Comparison of ENCODE assay signal across 18 cellular contexts in the genomic region with DNA sequence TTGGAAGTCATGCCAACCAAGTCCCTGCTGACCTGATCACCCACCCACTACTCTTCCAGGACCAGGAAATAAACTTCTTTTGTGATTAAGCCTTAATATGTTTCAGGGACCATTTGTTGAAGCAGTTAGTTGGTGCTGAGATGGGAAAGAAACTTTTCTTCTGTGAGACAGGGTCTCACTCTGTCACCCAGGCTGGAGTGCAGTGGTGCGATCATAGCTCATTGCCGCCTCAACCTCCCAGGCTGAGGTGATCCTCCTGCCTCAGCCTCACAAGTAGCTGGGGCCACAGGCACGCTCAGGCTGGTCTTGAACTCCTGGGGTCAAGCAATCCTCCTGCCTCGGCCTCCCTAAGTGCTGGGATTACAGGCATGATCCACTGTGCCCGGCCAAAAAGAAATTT. TPM values are rescaled to one million over a fixed set of nuclear protein-coding genes. Genes with fewer than 3 reads are reported as not detected.
DNase-seq lines count a peak whose midpoint lies in the region; ATAC-seq and TF ChIP-seq lines count a peak whose summit lies in the region.
"Had no signal": no experiment of that assay in that cellular context is flagged by ENCODE, and none has a peak within 500 bp of the region (broad histone marks: within the 10 kb centered on the region; RNA-seq: fewer than 3 reads in every experiment).

No MANE protein-coding gene starts in this region.

- no peak for TF ChIP-seq CTCF in RWPE1 (conservative IDR thresholded peaks at IDR 0.05; ENCODE audit: low read depth)
- TF ChIP-seq CTCF in thyroid gland (IDR thresholded peaks at IDR 0.05): no peak

- no peak overlapping the region for H3K14ac ChIP-seq in mesenchymal stem cell (ENCODE audit: low read length in 2 of 2)

- H3K4me1 Mint-ChIP-seq in activated naive CD8-positive, alpha-beta T cell treated with anti-CD3 and anti-CD28 coated beads, Interleukin-2, amount 50 U/mL, for 24 hours: no peaks in the 10 kb centered on the region

- H3K27me3 ChIP-seq in BLaER1 (no peaks in the 10 kb centered on the region), mesenchymal stem cell (ENCODE audit: control insufficient read depth in 1 of 2, insufficient read depth in 1 of 2, low read length in 2 of 2) (no peaks in the 10 kb centered on the region), thyroid gland (no peaks in the 10 kb centered on the region)

- H3K4me3 ChIP-seq in BLaER1 (no peak overlapping the region), mesenchymal stem cell (ENCODE audit: insufficient read depth in 1 of 2, low read depth in 1 of 2, low read length in 2 of 2) (no peak overlapping the region), thyroid gland (replicated peaks in 1 of 3) (no peak overlapping the region)
- H3K4me3 ChIP-seq: GM12878 had no signal

- CTCF ChIA-PET in RWPE1 (lab: Yijun Ruan, JAX): no interaction called here

- DNase-seq in RWPE1 (ENCODE audit: low spot score) (no peak), mesenchymal stem cell (no peak), thyroid gland (no peak)
- no peak for DNase-seq in activated naive CD8-positive, alpha-beta T cell treated with anti-CD3 and anti-CD28 coated beads, Interleukin-2, amount 50 U/mL, for 24 hours
- DNase-seq: 8988T; ACHN; CD4-positive, alpha-beta memory T cell; DMS79; HCEC 1CT; HFFc6; KBM-7 had no signal

- H3K4me2 ChIP-seq in BLaER1: peak overlapping the region; percentile 40
- H3K4me2 ChIP-seq in mesenchymal stem cell (ENCODE audit: low read length, poor library complexity, severe bottlenecking): no peak overlapping the region

- no peaks in the 10 kb centered on the region for H3K27me3 Mint-ChIP-seq in activated naive CD8-positive, alpha-beta T cell treated with anti-CD3 and anti-CD28 coated beads, Interleukin-2, amount 50 U/mL, for 24 hours
- H3K27me3 Mint-ChIP-seq: CD4-positive, alpha-beta memory T cell had no signal

- H3K79me1 ChIP-seq in mesenchymal stem cell (replicated peaks; ENCODE audit: low read length, poor library complexity, severe bottlenecking): no peaks in the 10 kb centered on the region

- H3K27ac Mint-ChIP-seq in activated naive CD8-positive, alpha-beta T cell treated with anti-CD3 and anti-CD28 coated beads, Interleukin-2, amount 50 U/mL, for 24 hours: no peak overlapping the region
- H3K27ac Mint-ChIP-seq: HFFc6 had no signal

- H4K20me1 ChIP-seq in BLaER1: no peaks in the 10 kb centered on the region

- intact Hi-C loops in thyroid gland (cut with DNase I): no loop called here

- TF ChIP-seq POLR2A in thyroid gland (IDR thresholded peaks at IDR 0.05): no peak
- no peak for TF ChIP-seq POLR2A in GM18505 (IDR thresholded peaks at IDR 0.05; ENCODE audit: borderline replicate concordance, extremely low read depth, insufficient read depth, insufficient read length)

- H3K9me3 ChIP-seq in BLaER1 (no peaks in the 10 kb centered on the region), mesenchymal stem cell (ENCODE audit: control insufficient read depth, low read length) (no peaks in the 10 kb centered on the region), thyroid gland (no peaks in the 10 kb centered on the region)

- H2BK12ac ChIP-seq in mesenchymal stem cell (ENCODE audit: low read length in 2 of 2): peak overlapping the region; percentile 55 to 93

- H3K27ac ChIP-seq in BLaER1 (peak overlapping the region; percentile 13; the same call in 1 of the 2 replicates), RWPE1 (peak overlapping the region; percentile 88; the same call in 1 of the 2 replicates), mesenchymal stem cell (ENCODE audit: low read length, poor library complexity, severe bottlenecking) (no peak overlapping the region), thyroid gland (peak overlapping the region in 2 of 3 donors; percentile 87 to 91)
- H3K27ac ChIP-seq: HL-60 had no signal

- no peak overlapping the region for H3K23ac ChIP-seq in mesenchymal stem cell (ENCODE audit: low read length in 2 of 2)

- no peak overlapping the region for H4K8ac ChIP-seq in mesenchymal stem cell (ENCODE audit: low read length)

- H3K18ac ChIP-seq in mesenchymal stem cell (ENCODE audit: low read depth in 1 of 2, low read length in 2 of 2): peak overlapping the region in 1 of 2 experiments; percentile 71

- no peak overlapping the region for H4K91ac ChIP-seq in mesenchymal stem cell (ENCODE audit: low read length)

- POLR2A ChIA-PET in RWPE1 (lab: Yijun Ruan, JAX; ENCODE audit: low non-redundant PET): no interaction called here

- H3K9me3 Mint-ChIP-seq in activated naive CD8-positive, alpha-beta T cell treated with anti-CD3 and anti-CD28 coated beads, Interleukin-2, amount 50 U/mL, for 24 hours: no peaks in the 10 kb centered on the region
- H3K9me3 Mint-ChIP-seq: HFFc6 had no signal

- H2BK120ac ChIP-seq in mesenchymal stem cell (ENCODE audit: low read depth, low read length): no peak overlapping the region

- no peak overlapping the region for H2AK5ac ChIP-seq in mesenchymal stem cell (ENCODE audit: low read length, severe bottlenecking)

- no peak overlapping the region for H3K4ac ChIP-seq in mesenchymal stem cell (ENCODE audit: low read depth in 1 of 2, low read length in 2 of 2)

- H3K9ac ChIP-seq in BLaER1: no peak overlapping the region
- peak overlapping the region; percentile 32 for H3K9ac ChIP-seq in mesenchymal stem cell (ENCODE audit: low read length)

- H2BK5ac ChIP-seq in mesenchymal stem cell (ENCODE audit: low read depth, low read length, poor library complexity, severe bottlenecking): no peak overlapping the region

- H2AFZ ChIP-seq in mesenchymal stem cell (ENCODE audit: low read depth, low read length): no peak overlapping the region

- H3K4me1 ChIP-seq in BLaER1 (peaks cover 26% of the 10 kb centered on the region), mesenchymal stem cell (ENCODE audit: control insufficient read depth, insufficient read depth, low read depth, low read length) (peaks cover 9% of the 10 kb centered on the region), thyroid gland (peaks cover 24 to 43% of the 10 kb centered on the region in 2 donors)

- no peaks in the 10 kb centered on the region for H3K36me3 Mint-ChIP-seq in activated naive CD8-positive, alpha-beta T cell treated with anti-CD3 and anti-CD28 coated beads, Interleukin-2, amount 50 U/mL, for 24 hours (ENCODE audit: low read depth)
- H3K36me3 Mint-ChIP-seq: CD4-positive, alpha-beta memory T cell had no signal

- ATAC-seq in activated naive CD8-positive, alpha-beta T cell treated with anti-CD3 and anti-CD28 coated beads, Interleukin-2, amount 50 U/mL, for 24 hours: no peak
- ATAC-seq in GM18505 (IDR thresholded peaks at IDR 0.05; ENCODE audit: unreplicated experiment) (no peak), GM21390 (IDR thresholded peaks at IDR 0.05; ENCODE audit: unreplicated experiment) (no peak)
- ATAC-seq: GM12878 had no signal

- H2BK15ac ChIP-seq in mesenchymal stem cell (ENCODE audit: low read depth, poor library complexity, severe bottlenecking): no peak overlapping the region

- H3K36me3 ChIP-seq in BLaER1 (no peaks in the 10 kb centered on the region), mesenchymal stem cell (ENCODE audit: control insufficient read depth in 1 of 2, insufficient read depth in 2 of 2, low read depth in 1 of 2, low read length in 2 of 2) (no peaks in the 10 kb centered on the region), thyroid gland (no peaks in the 10 kb centered on the region)

- H3K4me3 Mint-ChIP-seq in activated naive CD8-positive, alpha-beta T cell treated with anti-CD3 and anti-CD28 coated beads, Interleukin-2, amount 50 U/mL, for 24 hours: no peak overlapping the region
- H3K4me3 Mint-ChIP-seq: CD4-positive, alpha-beta memory T cell; HFFc6 had no signal

- WGBS in mesenchymal stem cell: 99% methylated on average over 5 of the region's 5 CpGs
- 98 to 100% methylated on average over 5 of the region's 5 CpGs for WGBS in thyroid gland, 2 donors

RNA-seq across cellular contexts. Expression of a gene that starts 10.6 kb away (rescaled TPM):
- 19.4 TPM for polyA plus RNA-seq in mesenchymal stem cell (2013, experiment 1 of 2)
- polyA plus RNA-seq in mesenchymal stem cell (2013, experiment 2 of 2): 19.1 TPM
- 10 to 100 TPM in 3 of 4 donors, 1 to 10 TPM in 1; 9.5 to 22.5 (median 15.1) TPM for total RNA-seq in thyroid gland
- total RNA-seq: G401 had no signal

RNA-seq across cellular contexts. Expression of a gene that starts 53.0 kb away (rescaled TPM):
- polyA plus RNA-seq in mesenchymal stem cell (2013, experiment 1 of 2): 181 TPM
- polyA plus RNA-seq in mesenchymal stem cell (2013, experiment 2 of 2): 135 TPM
- 10 to 100 TPM; 59.0 to 99.3 (median 86.3) TPM for total RNA-seq in thyroid gland
- total RNA-seq: CD4-positive, alpha-beta memory T cell; G401; GM12878; H4 had no signal
- polyA plus RNA-seq: CD4-positive, alpha-beta memory T cell had no signal
